In genomic region chr22:27804683-27805297, GRCh38 we compare ENCODE assay signal across 8 cellular contexts. TPM values are rescaled to one million over a fixed set of nuclear protein-coding genes. Genes with fewer than 3 reads are reported as not detected.
DNase-seq lines count a peak whose midpoint lies in the region; ATAC-seq, FAIRE-seq and TF ChIP-seq lines count a peak whose summit lies in the region.

No MANE protein-coding gene starts in this region.

- no peak for FAIRE-seq in RCC 7860 (lab: Jason Lieb, UNC)

- DNase-seq in COLO829 (ENCODE audit: low spot score) (peak; percentile 16), HT-29 (ENCODE audit: low spot score) (peak; percentile 37), RCC 7860 (ENCODE audit: low spot score) (peak; percentile 53), cardiac septum (ENCODE audit: low spot score) (peak; percentile 80), psoas muscle (peak; percentile 67 to 81)

- intact Hi-C loops in cardiac septum (cut with DNase I): loop anchor here (2.0 to 10.0 kb wide), 4 partner anchors 398 to 1130 kb away; no protein-coding TSS in a partner anchor
- intact Hi-C loops in psoas muscle (cut with DNase I): loop anchor here (1.0 to 10.0 kb wide), 7 partner anchors 167 to 1130 kb away; no protein-coding TSS in a partner anchor

- H3K36me3 ChIP-seq in psoas muscle (ENCODE audit: insufficient read depth in 1 of 2, low read depth in 1 of 2): no peaks in the 10 kb centered on the region

- WGBS in psoas muscle, 3 donors: 10 to 18% (median 17%) methylated on average over 18 to 20 of the region's 20 CpGs

- peaks cover 13% of the 10 kb centered on the region for H3K27me3 Mint-ChIP-seq in activated naive CD4-positive, alpha-beta T cell treated with anti-CD3 and anti-CD28 coated beads, Interleukin-2, amount 50 U/mL, for 24 hours

- no peaks in the 10 kb centered on the region for H3K9me3 ChIP-seq in psoas muscle

- H3K27ac Mint-ChIP-seq in activated naive CD4-positive, alpha-beta T cell treated with anti-CD3 and anti-CD28 coated beads, Interleukin-2, amount 50 U/mL, for 24 hours: no peak overlapping the region

- H3K4me1 ChIP-seq in psoas muscle: peaks cover 11% of the 10 kb centered on the region

- peaks cover 0 to 2% (median 0%) of the 10 kb centered on the region in 3 donors for H3K27me3 ChIP-seq in psoas muscle (ENCODE audit: insufficient read depth in 3 of 3, low read length in 2 of 3)

- no peaks in the 10 kb centered on the region for H3K9me3 Mint-ChIP-seq in activated naive CD4-positive, alpha-beta T cell treated with anti-CD3 and anti-CD28 coated beads, Interleukin-2, amount 50 U/mL, for 24 hours

- peaks cover 14% of the 10 kb centered on the region for H3K4me1 Mint-ChIP-seq in activated naive CD4-positive, alpha-beta T cell treated with anti-CD3 and anti-CD28 coated beads, Interleukin-2, amount 50 U/mL, for 24 hours

- H3K4me3 Mint-ChIP-seq in activated naive CD4-positive, alpha-beta T cell treated with anti-CD3 and anti-CD28 coated beads, Interleukin-2, amount 50 U/mL, for 24 hours: peak overlapping the region; percentile 79

- peak overlapping the region; percentile 10 for H3K4me3 ChIP-seq in psoas muscle

- H3K27ac ChIP-seq in psoas muscle: no peak overlapping the region

- TF ChIP-seq CTCF in psoas muscle (IDR thresholded peaks at IDR 0.05): peak; percentile 66

- ATAC-seq in psoas muscle (peak; percentile 59 to 63 (median 60)), GM19324 (IDR thresholded peaks at IDR 0.05; ENCODE audit: low FRiP score, unreplicated experiment) (no peak), HG02610 (IDR thresholded peaks at IDR 0.05; ENCODE audit: unreplicated experiment) (no peak)

- no peaks in the 10 kb centered on the region for H3K36me3 Mint-ChIP-seq in activated naive CD4-positive, alpha-beta T cell treated with anti-CD3 and anti-CD28 coated beads, Interleukin-2, amount 50 U/mL, for 24 hours

RNA-seq across cellular contexts. Expression of gene MN1, which starts 3.2 kb away (rescaled TPM):
- not detected in 2 replicates for total RNA-seq in HT-29 (2014; rRNA removed; shearing (Covaris generic))
- total RNA-seq in cardiac septum (6.4 TPM), psoas muscle (10 to 100 TPM in 3 of 4 donors, 1 to 10 TPM in 1; 7.3 to 39.3 (median 21.3) TPM)
- polyA plus RNA-seq in psoas muscle: 10 to 100 TPM in 2 of 3 donors, 1 to 10 TPM in 1; 4.3 to 17.6 (median 14.8) TPM

Comparison
In these comparisons a context has a peak if more than half of its experiments do, and no peak if none do; other contexts are left out.
1. DNase-seq: peak in every context shown above with its lines; median percentile 80 in cardiac septum; 74 in psoas muscle; 53 in RCC 7860; 37 in HT-29; 16 in COLO829.
2. ATAC-seq: peak in psoas muscle (4 of 4); none in GM19324 (single experiment) and HG02610 (single experiment).